ENCODE assay signal across 28 cellular contexts in the genomic region with DNA sequence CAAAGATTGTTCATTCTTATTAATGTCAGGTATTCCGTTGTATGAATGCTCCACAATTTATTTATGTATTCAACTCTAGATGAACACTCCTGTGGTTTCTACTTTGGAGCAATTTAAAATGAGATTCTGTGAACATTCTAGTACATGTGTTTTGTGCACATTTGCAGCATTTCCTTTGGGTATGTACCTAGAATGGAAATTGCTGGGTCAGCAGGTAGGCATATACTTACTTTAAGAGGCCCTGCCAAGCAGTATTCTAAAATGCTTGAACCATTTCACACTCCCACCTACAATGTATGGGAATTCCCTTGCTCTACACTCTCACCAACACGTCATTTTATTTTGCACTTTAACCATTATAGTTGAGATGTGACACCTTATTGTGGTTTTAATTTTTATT. TPM values are rescaled to one million over a fixed set of nuclear protein-coding genes. Genes with fewer than 3 reads are reported as not detected.
DNase-seq lines count a peak whose midpoint lies in the region; ATAC-seq, FAIRE-seq and TF ChIP-seq lines count a peak whose summit lies in the region.
"Had no signal": no experiment of that assay in that cellular context is flagged by ENCODE, and none has a peak within 500 bp of the region (broad histone marks: within the 10 kb centered on the region; RNA-seq: fewer than 3 reads in every experiment).

No MANE protein-coding gene starts in this region.

- no peaks in the 10 kb centered on the region for H3K4me1 ChIP-seq in HepG2 (ENCODE audit: insufficient read depth, low read length)
- H3K4me1 ChIP-seq in right lobe of liver: no peaks in the 10 kb centered on the region
- no peaks in the 10 kb centered on the region for H3K4me1 ChIP-seq in MM.1S (ENCODE audit: low read length)
- H3K4me1 ChIP-seq: BE2C, BLaER1 had no signal

- CTCF ChIA-PET in HepG2 (lab: Yijun Ruan, JAX; ENCODE audit: low intra/inter-chr PET ratio, low total read pairs): no interaction called here

- no peak for FAIRE-seq in HepG2 (lab: Jason Lieb, UNC)
- FAIRE-seq: GM12878, GM12892, GM18507 had no signal

- TF ChIP-seq CTCF in HepG2 (CRISPR knock-in tag; IDR thresholded peaks at IDR 0.05) (no peak), right lobe of liver (IDR thresholded peaks at IDR 0.05) (no peak), MM.1S (IDR thresholded peaks at IDR 0.05; ENCODE audit: low read length) (no peak)

- TF ChIP-seq RAD21 in HepG2 (CRISPR knock-in tag; IDR thresholded peaks at IDR 0.05): no peak

- BruUV-seq in HepG2 (replicated peaks; lab: Mats Ljungman, UMichigan): no TSS peak

- H3K79me2 ChIP-seq in HepG2 (ENCODE audit: insufficient read depth, low read length) (no peaks in the 10 kb centered on the region), MM.1S (ENCODE audit: low read length) (no peaks in the 10 kb centered on the region)

- H3K9me2 ChIP-seq in MM.1S (replicated peaks; ENCODE audit: insufficient read depth, low read length): no peaks in the 10 kb centered on the region

- H3K36me3 ChIP-seq in HepG2 (replicated peaks in 1 of 2; ENCODE audit: control insufficient read depth in 1 of 2, insufficient read depth in 2 of 2, low read length in 2 of 2) (no peaks in the 10 kb centered on the region), right lobe of liver (no peaks in the 10 kb centered on the region), MM.1S (replicated peaks; ENCODE audit: insufficient read depth, low read length) (no peaks in the 10 kb centered on the region)
- H3K36me3 ChIP-seq: BE2C, BLaER1 had no signal

- H2AFZ ChIP-seq in HepG2 (ENCODE audit: low read length) (no peak overlapping the region), MM.1S (ENCODE audit: low read length) (no peak overlapping the region)

- DNase-seq in HepG2 (ENCODE audit: low spot score) (no peak), right lobe of liver (no peak), MM.1S (peak; percentile 11), NCI-H82 (lab: John Stamatoyannopoulos, UW) (no peak)
- DNase-seq: ACHN; BE2C; C1 segment of cervical spinal cord; CD4-positive, alpha-beta memory T cell; CD4-positive, CD25-positive, alpha-beta regulatory T cell; CD8-positive, alpha-beta memory T cell; COR-L47; DMS 273 treated with DMSO at 0.1 percent for 48 hours; DMS153; DMS53; DMS79; DND-41; EL; GDM1 had no signal

- ATAC-seq in HepG2 (no peak), right lobe of liver (no peak), HG02885 (IDR thresholded peaks at IDR 0.05; ENCODE audit: poor library complexity, unreplicated experiment) (no peak)
- ATAC-seq: GM12878 had no signal

- H3K9ac ChIP-seq in HepG2 (ENCODE audit: insufficient read depth, low read depth, low read length) (no peak overlapping the region), MM.1S (ENCODE audit: low read length) (no peak overlapping the region)
- H3K9ac ChIP-seq: BLaER1 had no signal

- TF ChIP-seq POLR2A in HepG2 (IDR thresholded peaks at IDR 0.05; ENCODE audit: insufficient read depth in 1 of 2, low read depth in 2 of 2, low read length in 2 of 2) (no peak), right lobe of liver (IDR thresholded peaks at IDR 0.05) (no peak)

- intact Hi-C loops in HepG2 (cut with micrococcal nuclease; ENCODE audit: unreplicated experiment): no loop called here
- intact Hi-C loops in right lobe of liver (cut with DNase I): no loop called here

- POLR2A ChIA-PET in HepG2 (lab: Yijun Ruan, JAX): no interaction called here

- no peaks in the 10 kb centered on the region for H3K27me3 ChIP-seq in HepG2 (ENCODE audit: control insufficient read depth in 1 of 2, insufficient read depth in 2 of 2, low read length in 2 of 2)
- no peaks in the 10 kb centered on the region for H3K27me3 ChIP-seq in right lobe of liver
- H3K27me3 ChIP-seq in MM.1S (replicated peaks; ENCODE audit: insufficient read depth, low read length): no peaks in the 10 kb centered on the region
- H3K27me3 ChIP-seq: BE2C, BLaER1 had no signal

- H3F3A ChIP-seq in MM.1S (ENCODE audit: insufficient read depth, low read length): no peaks in the 10 kb centered on the region

- in situ Hi-C loops in HepG2 (cut with HindIII; ENCODE audit: extremely low pct_ligation_motif_present, low pct_unique_long_range_greater_than_20kb): no loop called here

- H3K4me2 ChIP-seq in HepG2 (ENCODE audit: low read depth, low read length): no peak overlapping the region
- no peak overlapping the region for H3K4me2 ChIP-seq in MM.1S (ENCODE audit: low read depth, low read length)
- H3K4me2 ChIP-seq: BLaER1 had no signal

- H3K27ac ChIP-seq in HepG2 (ENCODE audit: extremely low read length, insufficient read depth, low read length) (no peak overlapping the region), right lobe of liver (no peak overlapping the region), MM.1S (ENCODE audit: low read length) (no peak overlapping the region)
- H3K27ac ChIP-seq: 22Rv1, BLaER1 had no signal

- H3K4me3 ChIP-seq in HepG2 (replicated peaks in 1 of 3; ENCODE audit: insufficient read depth in 1 of 3, low read depth in 2 of 3, low read length in 3 of 3) (no peak overlapping the region), right lobe of liver (no peak overlapping the region), MM.1S (ENCODE audit: low read length) (no peak overlapping the region)
- H3K4me3 ChIP-seq: BLaER1, GM12878 had no signal

- H3K9me3 ChIP-seq in HepG2 (ENCODE audit: low read length): no peaks in the 10 kb centered on the region
- H3K9me3 ChIP-seq in right lobe of liver: no peaks in the 10 kb centered on the region
- no peaks in the 10 kb centered on the region for H3K9me3 ChIP-seq in MM.1S (replicated peaks; ENCODE audit: insufficient read depth, low read length)
- H3K9me3 ChIP-seq: BE2C, BLaER1 had no signal

- TF ChIP-seq EP300 in HepG2 (IDR thresholded peaks at IDR 0.05; ENCODE audit: low read depth in 2 of 2, low read length in 2 of 2) (no peak), HepG2 (CRISPR knock-in tag; IDR thresholded peaks at IDR 0.05; ENCODE audit: borderline replicate concordance) (no peak)

- WGBS in HepG2 (ENCODE audit: low lambda C conversion rate): 0% methylated on average over 2 of the region's 2 CpGs
- 51% methylated on average over 2 of the region's 2 CpGs for WGBS in right lobe of liver (ENCODE audit: insufficient coverage, low coverage, low lambda C conversion rate, missing lambda C conversion rate)

- H4K20me1 ChIP-seq in HepG2 (ENCODE audit: insufficient read depth, low read length) (no peaks in the 10 kb centered on the region), MM.1S (ENCODE audit: insufficient read depth, low read length) (no peaks in the 10 kb centered on the region)
- H4K20me1 ChIP-seq: BLaER1 had no signal

TF ChIP-seq in HepG2, 621 proteins besides CTCF, POLR2A, EP300 and RAD21 (continues in another document):
- TF ChIP-seq, protein P1, sequence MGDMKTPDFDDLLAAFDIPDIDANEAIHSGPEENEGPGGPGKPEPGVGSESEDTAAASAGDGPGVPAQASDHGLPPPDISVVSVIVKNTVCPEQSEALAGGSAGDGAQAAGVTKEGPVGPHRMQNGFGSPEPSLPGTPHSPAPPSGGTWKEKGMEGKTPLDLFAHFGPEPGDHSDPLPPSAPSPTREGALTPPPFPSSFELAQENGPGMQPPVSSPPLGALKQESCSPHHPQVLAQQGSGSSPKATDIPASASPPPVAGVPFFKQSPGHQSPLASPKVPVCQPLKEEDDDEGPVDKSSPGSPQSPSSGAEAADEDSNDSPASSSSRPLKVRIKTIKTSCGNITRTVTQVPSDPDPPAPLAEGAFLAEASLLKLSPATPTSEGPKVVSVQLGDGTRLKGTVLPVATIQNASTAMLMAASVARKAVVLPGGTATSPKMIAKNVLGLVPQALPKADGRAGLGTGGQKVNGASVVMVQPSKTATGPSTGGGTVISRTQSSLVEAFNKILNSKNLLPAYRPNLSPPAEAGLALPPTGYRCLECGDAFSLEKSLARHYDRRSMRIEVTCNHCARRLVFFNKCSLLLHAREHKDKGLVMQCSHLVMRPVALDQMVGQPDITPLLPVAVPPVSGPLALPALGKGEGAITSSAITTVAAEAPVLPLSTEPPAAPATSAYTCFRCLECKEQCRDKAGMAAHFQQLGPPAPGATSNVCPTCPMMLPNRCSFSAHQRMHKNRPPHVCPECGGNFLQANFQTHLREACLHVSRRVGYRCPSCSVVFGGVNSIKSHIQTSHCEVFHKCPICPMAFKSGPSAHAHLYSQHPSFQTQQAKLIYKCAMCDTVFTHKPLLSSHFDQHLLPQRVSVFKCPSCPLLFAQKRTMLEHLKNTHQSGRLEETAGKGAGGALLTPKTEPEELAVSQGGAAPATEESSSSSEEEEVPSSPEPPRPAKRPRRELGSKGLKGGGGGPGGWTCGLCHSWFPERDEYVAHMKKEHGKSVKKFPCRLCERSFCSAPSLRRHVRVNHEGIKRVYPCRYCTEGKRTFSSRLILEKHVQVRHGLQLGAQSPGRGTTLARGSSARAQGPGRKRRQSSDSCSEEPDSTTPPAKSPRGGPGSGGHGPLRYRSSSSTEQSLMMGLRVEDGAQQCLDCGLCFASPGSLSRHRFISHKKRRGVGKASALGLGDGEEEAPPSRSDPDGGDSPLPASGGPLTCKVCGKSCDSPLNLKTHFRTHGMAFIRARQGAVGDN (CRISPR knock-in tag; IDR thresholded peaks at IDR 0.05): no peak

RNA-seq across cellular contexts. Expression of gene MAGEB2, which starts 59.4 kb away (rescaled TPM):
- total RNA-seq in HepG2 (2016; rRNA removed; fragmentation: Illumina TruSeq; extraction: Trizol): not detected in 2 replicates
- not detected in 2 replicates for total RNA-seq in HepG2 (2016; cell fraction: cytosol; rRNA removed; fragmentation: Illumina TruSeq; extraction: Trizol; ENCODE audit: low read depth)
- not detected in 2 replicates for total RNA-seq in HepG2 (2016; cell fraction: insoluble cytoplasmic fraction; rRNA removed; fragmentation: Illumina TruSeq; extraction: Trizol)
- total RNA-seq in HepG2 (2016; cell fraction: membrane; rRNA removed; fragmentation: Illumina TruSeq; extraction: Trizol): not detected in 2 replicates
- not detected in 2 replicates for total RNA-seq in HepG2 (2016; cell fraction: nucleus; rRNA removed; fragmentation: Illumina TruSeq; extraction: Trizol)
- not detected in 2 replicates for polyA plus RNA-seq in HepG2 (2011; rRNA removed)
- polyA plus RNA-seq in HepG2 (2011; cell fraction: cytosol; rRNA removed): not detected in 2 replicates
- polyA plus RNA-seq in HepG2 (2011; cell fraction: nucleus; rRNA removed): not detected in 2 replicates
- not detected in 2 replicates for polyA plus RNA-seq in HepG2 (2012)
- not detected in 2 replicates for polyA plus RNA-seq in HepG2 (2016; cell fraction: cytosol; fragmentation: Illumina TruSeq; extraction: Trizol; ENCODE audit: low read depth)
- polyA plus RNA-seq in HepG2 (2016; cell fraction: insoluble cytoplasmic fraction; fragmentation: Illumina TruSeq; extraction: Trizol; ENCODE audit: low read depth): not detected in 2 replicates
- polyA plus RNA-seq in HepG2 (2016; cell fraction: membrane; fragmentation: Illumina TruSeq; extraction: Trizol; ENCODE audit: low read depth): not detected in 2 replicates
- polyA plus RNA-seq in HepG2 (2016; cell fraction: nucleus; fragmentation: Illumina TruSeq; extraction: Trizol; ENCODE audit: insufficient read depth, low read depth): not detected in 2 replicates
- polyA minus RNA-seq in HepG2 (2011; rRNA and poly(A)+ RNA removed; ENCODE audit: low replicate concordance): not detected in 2 replicates
- polyA minus RNA-seq in HepG2 (2011; cell fraction: cytosol; rRNA and poly(A)+ RNA removed): not detected in 2 replicates
- not detected in 2 replicates for polyA minus RNA-seq in HepG2 (2011; cell fraction: nucleus; rRNA and poly(A)+ RNA removed)
- not detected for total RNA-seq in right lobe of liver
- total RNA-seq: A673; CD4-positive, alpha-beta memory T cell; CD4-positive, CD25-positive, alpha-beta regulatory T cell; CD8-positive, alpha-beta memory T cell; G401; GM12878 had no signal
- polyA plus RNA-seq: AG04450; CD14-positive monocyte; CD4-positive, alpha-beta memory T cell; CD4-positive, CD25-positive, alpha-beta regulatory T cell; CD8-positive, alpha-beta memory T cell; GM12878 had no signal
